13 cellular contexts compared by ENCODE assay signal in the genomic region with DNA sequence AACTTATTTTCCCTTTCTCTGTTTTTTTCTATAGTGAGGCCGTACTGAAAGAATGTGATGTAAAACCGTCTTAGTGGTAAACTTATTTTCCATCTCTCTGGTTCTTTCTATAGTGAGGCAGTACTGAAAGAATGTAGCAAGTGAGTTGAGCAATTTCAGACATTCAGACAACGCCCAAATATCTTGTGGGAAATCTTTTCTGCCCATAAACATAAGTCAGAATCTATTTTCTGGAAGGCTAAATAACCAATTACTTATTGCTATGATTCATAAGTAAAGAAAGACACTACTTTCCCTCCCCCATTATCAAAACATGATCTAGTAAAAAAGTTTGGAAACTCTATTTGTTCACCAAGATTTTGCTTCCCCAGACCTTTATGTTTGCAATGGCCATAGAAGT. TPM values are rescaled to one million over a fixed set of nuclear protein-coding genes. Genes with fewer than 3 reads are reported as not detected.
A peak's percentile ranks its signal among the peaks of the same experiment; 100 is the strongest.
DNase-seq lines count a peak whose midpoint lies in the region; ATAC-seq, FAIRE-seq and TF ChIP-seq lines count a peak whose summit lies in the region.
"Had no signal": no experiment of that assay in that cellular context is flagged by ENCODE, and none has a peak within 500 bp of the region (broad histone marks: within the 10 kb centered on the region; RNA-seq: fewer than 3 reads in every experiment).

No MANE protein-coding gene starts in this region.

- no peak for TF ChIP-seq CTCF in foreskin keratinocyte (conservative IDR thresholded peaks at IDR 0.05)

- H3K9me3 Mint-ChIP-seq in activated CD8-positive, alpha-beta memory T cell treated with anti-CD3 and anti-CD28 coated beads, Interleukin-2, amount 10 ng/mL, durations not matched to agents 7 days and 5 days (ENCODE audit: low read depth): peaks cover 5% of the 10 kb centered on the region

- DNase-seq in SKM-1 treated with dmso at 0.1 percent for 144 hours (lab: John Stamatoyannopoulos, UW; ENCODE audit: unreplicated experiment) (peak; percentile 59), SKM-1 (lab: John Stamatoyannopoulos, UW; ENCODE audit: unreplicated experiment) (no peak), foreskin keratinocyte (peak; percentile 86 to 94), urothelium cell line (ENCODE audit: low spot score) (peak; percentile 29), NCI-H510A (lab: John Stamatoyannopoulos, UW) (no peak), NCI-H1436 treated with DMSO at 0.1 percent for 48 hours (lab: John Stamatoyannopoulos, UW) (no peak)
- DNase-seq in activated CD8-positive, alpha-beta memory T cell treated with anti-CD3 and anti-CD28 coated beads, Interleukin-2, amount 10 ng/mL, durations not matched to agents 7 days and 5 days: no peak
- DNase-seq: activated CD4-positive, alpha-beta T cell treated with anti-CD3 and anti-CD28 coated beads for 4 hours; activated effector memory CD4-positive, alpha-beta T cell treated with Interleukin-2 at 50 U/mL for 16 hours had no signal

- no peak for FAIRE-seq in urothelium cell line (lab: Jason Lieb, UNC)
- FAIRE-seq: colon had no signal

- peak overlapping the region; percentile 61 for H3K27ac ChIP-seq in foreskin keratinocyte

- ATAC-seq in SK-N-SH treated with all-trans-retinoic acid at 6 μM for 48 hours: peak; percentile 95
- peak; percentile 83 for ATAC-seq in foreskin keratinocyte
- no peak for ATAC-seq in activated CD8-positive, alpha-beta memory T cell treated with anti-CD3 and anti-CD28 coated beads, Interleukin-2, amount 10 ng/mL, durations not matched to agents 7 days and 5 days

- peaks cover 8% of the 10 kb centered on the region for H3K27me3 Mint-ChIP-seq in activated CD8-positive, alpha-beta memory T cell treated with anti-CD3 and anti-CD28 coated beads, Interleukin-2, amount 10 ng/mL, durations not matched to agents 7 days and 5 days
- H3K27me3 Mint-ChIP-seq: progenitor cell of endocrine pancreas had no signal

- peaks cover 3% of the 10 kb centered on the region for H3K4me1 ChIP-seq in foreskin keratinocyte

- peaks cover 24% of the 10 kb centered on the region for H3K4me1 Mint-ChIP-seq in activated CD8-positive, alpha-beta memory T cell treated with anti-CD3 and anti-CD28 coated beads, Interleukin-2, amount 10 ng/mL, durations not matched to agents 7 days and 5 days
- H3K4me1 Mint-ChIP-seq: memory B cell had no signal

- no peaks in the 10 kb centered on the region for H3K27me3 ChIP-seq in foreskin keratinocyte

- H3K27ac Mint-ChIP-seq in activated CD8-positive, alpha-beta memory T cell treated with anti-CD3 and anti-CD28 coated beads, Interleukin-2, amount 10 ng/mL, durations not matched to agents 7 days and 5 days: no peak overlapping the region
- H3K27ac Mint-ChIP-seq: memory B cell, progenitor cell of endocrine pancreas had no signal

- no peaks in the 10 kb centered on the region for H3K36me3 Mint-ChIP-seq in activated CD8-positive, alpha-beta memory T cell treated with anti-CD3 and anti-CD28 coated beads, Interleukin-2, amount 10 ng/mL, durations not matched to agents 7 days and 5 days

- no peak overlapping the region for H3K4me3 Mint-ChIP-seq in activated CD8-positive, alpha-beta memory T cell treated with anti-CD3 and anti-CD28 coated beads, Interleukin-2, amount 10 ng/mL, durations not matched to agents 7 days and 5 days
- H3K4me3 Mint-ChIP-seq: memory B cell had no signal

- CTCF ChIA-PET in activated CD8-positive, alpha-beta memory T cell treated with anti-CD3 and anti-CD28 coated beads, Interleukin-2, amount 10 ng/mL, durations not matched to agents 7 days and 5 days (lab: Charles Lee): interaction anchor here (0.6 kb wide), 1 partner anchor 422 kb away, joined by 3 read pairs; no protein-coding TSS in a partner anchor

TF ChIP-seq in SK-N-SH treated with all-trans-retinoic acid at 6 μM for 48 hours, 23 proteins besides CTCF, POLR2A, EP300 and RAD21:
- TF ChIP-seq ZC3H10 (CRISPR knock-in tag; IDR thresholded peaks at IDR 0.05) (0 out of 2 replicates have a peak, but pooled peaks have one; percentile 51), CSDC2 (CRISPR knock-in tag; IDR thresholded peaks at IDR 0.05) (no peak), TOX (CRISPR knock-in tag; IDR thresholded peaks at IDR 0.05; ENCODE audit: borderline replicate concordance) (peak; percentile 49; the same call in 1 of the 2 replicates)

RNA-seq across cellular contexts. Expression of a gene that starts 18.8 kb away (rescaled TPM):
- 11.4 and 11.9 TPM in 2 replicates for total RNA-seq in foreskin keratinocyte
- polyA plus RNA-seq in foreskin keratinocyte: 8.0 and 10.4 TPM in 2 replicates
- 10 to 100 TPM; 15.2 to 24.8 TPM for total RNA-seq in activated CD8-positive, alpha-beta memory T cell treated with anti-CD3 and anti-CD28 coated beads, Interleukin-2, amount 10 ng/mL, durations not matched to agents 7 days and 5 days

Comparison
In these comparisons a context has a peak if more than half of its experiments do, and no peak if none do; other contexts are left out.
1. DNase-seq: peak in SKM-1 treated with dmso at 0.1 percent for 144 hours (single experiment), foreskin keratinocyte (2 of 2) and urothelium cell line (single experiment); none in SKM-1 (single experiment), NCI-H510A (single experiment), activated CD8-positive, alpha-beta memory T cell treated with anti-CD3 and anti-CD28 coated beads, Interleukin-2, amount 10 ng/mL, durations not matched to agents 7 days and 5 days (single experiment) and NCI-H1436 treated with DMSO at 0.1 percent for 48 hours (single experiment).